Comparison of ENCODE assay signal across 32 cellular contexts in genomic region chr13:23212621-23213020, GRCh38. TPM values are rescaled to one million over a fixed set of nuclear protein-coding genes. Genes with fewer than 3 reads are reported as not detected.
DNase-seq lines count a peak whose midpoint lies in the region; ATAC-seq, FAIRE-seq and TF ChIP-seq lines count a peak whose summit lies in the region.
"Had no signal": no experiment of that assay in that cellular context is flagged by ENCODE, and none has a peak within 500 bp of the region (broad histone marks: within the 10 kb centered on the region; RNA-seq: fewer than 3 reads in every experiment).

No MANE protein-coding gene starts in this region.

- peaks cover 12% of the 10 kb centered on the region for H3K36me3 Mint-ChIP-seq in WTC11
- H3K36me3 Mint-ChIP-seq: CD8-positive, alpha-beta T cell had no signal

- BruUV-seq in A673 (replicated peaks; lab: Mats Ljungman, UMichigan), result no TSS peak

- peaks cover 18% of the 10 kb centered on the region for H3K9me3 Mint-ChIP-seq in WTC11

- peak; percentile 8 for DNase-seq in A673 (ENCODE audit: low spot score)
- peak; percentile 15 for DNase-seq in LNCaP clone FGC (ENCODE audit: low read depth)
- peak; percentile 2 for DNase-seq in bronchial epithelial cell (ENCODE audit: low read depth)
- DNase-seq in left kidney (ENCODE audit: low read depth, low spot score), result peak; percentile 66
- no peak for DNase-seq in Peyer's patch
- no peak for DNase-seq in uterus
- no peak for DNase-seq in WTC11 (ENCODE audit: low spot score)
- no peak for DNase-seq in activated effector memory CD4-positive, alpha-beta T cell treated with Interleukin-2 at 50 U/mL for 16 hours
- DNase-seq: activated CD4-positive, alpha-beta T cell treated with anti-CD3 and anti-CD28 coated beads for 36 hours; activated CD8-positive, alpha-beta T cell treated with anti-CD3 and anti-CD28 coated beads, Interleukin-2, amount 10 ng/mL, durations not matched to agents 7 days and 5 days; activated naive CD8-positive, alpha-beta T cell treated with anti-CD3 and anti-CD28 coated beads, Interleukin-2, amount 50 U/mL, for 24 hours; activated T-cell treated with anti-CD3 and anti-CD28 coated beads for 4 hours; CD8-positive, alpha-beta T cell; gastrocnemius medialis; left lung; mesenchymal stem cell; MG63; NCI-H2029 treated with DMSO at 0.1 percent for 48 hours; NCI-H345; NCI-H774; T-helper 2 cell had no signal

- no peaks in the 10 kb centered on the region for H3K4me1 ChIP-seq in A673 (ENCODE audit: insufficient read depth, low read length, poor library complexity, severe bottlenecking)
- no peaks in the 10 kb centered on the region for H3K4me1 ChIP-seq in Peyer's patch
- no peaks in the 10 kb centered on the region for H3K4me1 ChIP-seq in uterus
- H3K4me1 ChIP-seq: left lung had no signal

- H3K4me3 Mint-ChIP-seq in WTC11, result no peak overlapping the region
- H3K4me3 Mint-ChIP-seq: activated CD4-positive, alpha-beta T cell treated with anti-CD3 and anti-CD28 coated beads for 36 hours; activated CD8-positive, alpha-beta T cell treated with anti-CD3 and anti-CD28 coated beads, Interleukin-2, amount 10 ng/mL, durations not matched to agents 7 days and 5 days; activated naive CD8-positive, alpha-beta T cell treated with anti-CD3 and anti-CD28 coated beads, Interleukin-2, amount 50 U/mL, for 24 hours; CD8-positive, alpha-beta T cell; stimulated activated naive CD8-positive, alpha-beta T cell treated with anti-CD3 and anti-CD28 coated beads, Interleukin-15, Interleukin-2, amounts not matched to agents 100 ng/mL and 50 ng/mL, for 24 hours had no signal

- CTCF ChIA-PET in A673 (lab: Charles Lee), result no interaction called here
- CTCF ChIA-PET in WTC11 (lab: Charles Lee), result no interaction called here

- intact Hi-C loops in A673 (cut with micrococcal nuclease; ENCODE audit: unreplicated experiment), result no loop called here
- intact Hi-C loops in uterus (cut with DNase I; ENCODE audit: low total_unique reads), result no loop called here

- ATAC-seq in WTC11, result no peak
- ATAC-seq: activated CD4-positive, alpha-beta T cell treated with anti-CD3 and anti-CD28 coated beads for 36 hours; activated CD8-positive, alpha-beta T cell treated with anti-CD3 and anti-CD28 coated beads, Interleukin-2, amount 10 ng/mL, durations not matched to agents 7 days and 5 days; activated naive CD8-positive, alpha-beta T cell treated with anti-CD3 and anti-CD28 coated beads, Interleukin-2, amount 50 U/mL, for 24 hours; CD8-positive, alpha-beta T cell; esophagus mucosa; gastrocnemius medialis; K562; left lung; SK-N-SH treated with all-trans-retinoic acid at 6 μM for 48 hours had no signal

- POLR2A ChIA-PET in A673 (lab: Charles Lee; ENCODE audit: low non-redundant PET), result no interaction called here
- POLR2A ChIA-PET in WTC11 (lab: Charles Lee), result no interaction called here

- peaks cover 5% of the 10 kb centered on the region; the same call in 1 of the 2 replicates for H3K4me1 Mint-ChIP-seq in WTC11
- H3K4me1 Mint-ChIP-seq: activated CD4-positive, alpha-beta T cell treated with anti-CD3 and anti-CD28 coated beads for 36 hours; activated naive CD8-positive, alpha-beta T cell treated with anti-CD3 and anti-CD28 coated beads, Interleukin-2, amount 50 U/mL, for 24 hours had no signal

- TF ChIP-seq POLR2A in Peyer's patch (IDR thresholded peaks at IDR 0.05) (no peak), uterus (IDR thresholded peaks at IDR 0.05) (no peak)

- H3K27ac ChIP-seq in A673 (ENCODE audit: low read depth, low read length, poor library complexity, severe bottlenecking) (no peak overlapping the region), Peyer's patch (no peak overlapping the region), uterus (no peak overlapping the region)
- H3K27ac ChIP-seq: coronary artery, left lung, neutrophil, RWPE1, skin epidermis, thoracic aorta had no signal

- peaks cover 4% of the 10 kb centered on the region; the same call in 1 of the 2 replicates for H3K27me3 Mint-ChIP-seq in WTC11 (ENCODE audit: low read depth)
- H3K27me3 Mint-ChIP-seq: activated CD4-positive, alpha-beta T cell treated with anti-CD3 and anti-CD28 coated beads for 36 hours; activated naive CD8-positive, alpha-beta T cell treated with anti-CD3 and anti-CD28 coated beads, Interleukin-2, amount 50 U/mL, for 24 hours had no signal

- H3K9me3 ChIP-seq in A673 (ENCODE audit: low read depth, low read length, poor library complexity, severe bottlenecking) (no peaks in the 10 kb centered on the region), Peyer's patch (no peaks in the 10 kb centered on the region), uterus (no peaks in the 10 kb centered on the region)
- H3K9me3 ChIP-seq: gastrocnemius medialis, neutrophil, thoracic aorta had no signal

- FAIRE-seq in bronchial epithelial cell (lab: Jason Lieb, UNC), result no peak
- FAIRE-seq: K562 had no signal

- no peak overlapping the region for H3K27ac Mint-ChIP-seq in WTC11
- H3K27ac Mint-ChIP-seq: activated CD4-positive, alpha-beta T cell treated with anti-CD3 and anti-CD28 coated beads for 36 hours; activated CD8-positive, alpha-beta T cell treated with anti-CD3 and anti-CD28 coated beads, Interleukin-2, amount 10 ng/mL, durations not matched to agents 7 days and 5 days; activated naive CD8-positive, alpha-beta T cell treated with anti-CD3 and anti-CD28 coated beads, Interleukin-2, amount 50 U/mL, for 24 hours; CD8-positive, alpha-beta T cell; stimulated activated naive CD8-positive, alpha-beta T cell treated with anti-CD3 and anti-CD28 coated beads, Interleukin-15, Interleukin-2, amounts not matched to agents 100 ng/mL and 50 ng/mL, for 24 hours had no signal

- H3K36me3 ChIP-seq in A673 (ENCODE audit: insufficient read depth, low read length, poor library complexity, severe bottlenecking) (no peaks in the 10 kb centered on the region), bronchial epithelial cell (ENCODE audit: control insufficient read depth, insufficient read depth, low read length) (no peaks in the 10 kb centered on the region), Peyer's patch (no peaks in the 10 kb centered on the region), uterus (no peaks in the 10 kb centered on the region)
- H3K36me3 ChIP-seq: left lung, neutrophil, thoracic aorta had no signal

- TF ChIP-seq CTCF in A673 (conservative IDR thresholded peaks at IDR 0.05; ENCODE audit: low read depth, low read length), result no peak
- no peak for TF ChIP-seq CTCF in LNCaP clone FGC (IDR thresholded peaks at IDR 0.05; ENCODE audit: control insufficient read depth, extremely low read depth, insufficient read depth)
- no peak for TF ChIP-seq CTCF in bronchial epithelial cell (IDR thresholded peaks at IDR 0.05; ENCODE audit: insufficient read depth, low read length, severe bottlenecking)
- TF ChIP-seq CTCF in Peyer's patch (IDR thresholded peaks at IDR 0.05), result no peak
- no peak for TF ChIP-seq CTCF in uterus (IDR thresholded peaks at IDR 0.05)
- no peak for TF ChIP-seq CTCF in WTC11 (IDR thresholded peaks at IDR 0.05)

- H3K27me3 ChIP-seq in A673 (replicated peaks; ENCODE audit: insufficient read depth, low read depth, low read length, poor library complexity) (no peaks in the 10 kb centered on the region), bronchial epithelial cell (ENCODE audit: control insufficient read depth, insufficient read depth, low read length) (no peaks in the 10 kb centered on the region), Peyer's patch (no peaks in the 10 kb centered on the region), uterus (no peaks in the 10 kb centered on the region)
- H3K27me3 ChIP-seq: gastrocnemius medialis, left lung, MG63, neutrophil had no signal

- no peak overlapping the region for H3K4me3 ChIP-seq in A673 (ENCODE audit: low read depth, low read length, poor library complexity, severe bottlenecking)
- no peak overlapping the region for H3K4me3 ChIP-seq in LNCaP clone FGC (ENCODE audit: low read depth, low read length)
- H3K4me3 ChIP-seq in bronchial epithelial cell (ENCODE audit: low read depth, low read length), result no peak overlapping the region
- no peak overlapping the region for H3K4me3 ChIP-seq in Peyer's patch
- H3K4me3 ChIP-seq in uterus, result no peak overlapping the region
- H3K4me3 ChIP-seq: coronary artery, gastrocnemius medialis, K562, left lung, MG63, skin epidermis, thoracic aorta had no signal

TF ChIP-seq in WTC11, 78 proteins besides CTCF, POLR2A, EP300 and RAD21 (continues in another document):
- TF ChIP-seq CREM (CRISPR knock-in tag; IDR thresholded peaks at IDR 0.05) (no peak), ZNF416 (CRISPR knock-in tag; IDR thresholded peaks at IDR 0.05) (no peak), STAT6 (CRISPR knock-in tag; conservative IDR thresholded peaks at IDR 0.05; ENCODE audit: low read depth) (no peak), RELA (CRISPR knock-in tag; IDR thresholded peaks at IDR 0.05; ENCODE audit: borderline replicate concordance) (no peak), IRF2 (CRISPR knock-in tag; IDR thresholded peaks at IDR 0.05; ENCODE audit: borderline replicate concordance, low read depth) (no peak)

RNA-seq across cellular contexts. Expression of gene SGCG, which starts 31.8 kb away (rescaled TPM):
- total RNA-seq in A673 (2021) (0.68 and 0.88 TPM in 2 replicates), bronchial epithelial cell (1.2 and 2.1 TPM in 2 replicates), Peyer's patch (1 to 10 TPM in 1 of 4 donors, not detected in 3; 2.5 TPM), uterus (1 to 10 TPM in 1 of 4 donors, under 1 TPM in 1, not detected in 2; 0.88 to 2.8 TPM), WTC11 (2021) (not detected in 3 replicates)
- total RNA-seq: A172; activated CD4-positive, alpha-beta T cell treated with anti-CD3 and anti-CD28 coated beads for 36 hours; activated CD8-positive, alpha-beta T cell treated with anti-CD3 and anti-CD28 coated beads, Interleukin-2, amount 10 ng/mL, durations not matched to agents 7 days and 5 days; CD8-positive, alpha-beta T cell; HT1080 had no signal

Comparison
In these comparisons a context has a peak if more than half of its experiments do, and no peak if none do; other contexts are left out.
1. DNase-seq: peak in A673 (single experiment), LNCaP clone FGC (single experiment), bronchial epithelial cell (single experiment) and left kidney (single experiment); none in Peyer's patch (0 of 3), uterus (0 of 2), WTC11 (single experiment) and activated effector memory CD4-positive, alpha-beta T cell treated with Interleukin-2 at 50 U/mL for 16 hours (single experiment).